8 cellular contexts compared by ENCODE assay signal in the genomic region with DNA sequence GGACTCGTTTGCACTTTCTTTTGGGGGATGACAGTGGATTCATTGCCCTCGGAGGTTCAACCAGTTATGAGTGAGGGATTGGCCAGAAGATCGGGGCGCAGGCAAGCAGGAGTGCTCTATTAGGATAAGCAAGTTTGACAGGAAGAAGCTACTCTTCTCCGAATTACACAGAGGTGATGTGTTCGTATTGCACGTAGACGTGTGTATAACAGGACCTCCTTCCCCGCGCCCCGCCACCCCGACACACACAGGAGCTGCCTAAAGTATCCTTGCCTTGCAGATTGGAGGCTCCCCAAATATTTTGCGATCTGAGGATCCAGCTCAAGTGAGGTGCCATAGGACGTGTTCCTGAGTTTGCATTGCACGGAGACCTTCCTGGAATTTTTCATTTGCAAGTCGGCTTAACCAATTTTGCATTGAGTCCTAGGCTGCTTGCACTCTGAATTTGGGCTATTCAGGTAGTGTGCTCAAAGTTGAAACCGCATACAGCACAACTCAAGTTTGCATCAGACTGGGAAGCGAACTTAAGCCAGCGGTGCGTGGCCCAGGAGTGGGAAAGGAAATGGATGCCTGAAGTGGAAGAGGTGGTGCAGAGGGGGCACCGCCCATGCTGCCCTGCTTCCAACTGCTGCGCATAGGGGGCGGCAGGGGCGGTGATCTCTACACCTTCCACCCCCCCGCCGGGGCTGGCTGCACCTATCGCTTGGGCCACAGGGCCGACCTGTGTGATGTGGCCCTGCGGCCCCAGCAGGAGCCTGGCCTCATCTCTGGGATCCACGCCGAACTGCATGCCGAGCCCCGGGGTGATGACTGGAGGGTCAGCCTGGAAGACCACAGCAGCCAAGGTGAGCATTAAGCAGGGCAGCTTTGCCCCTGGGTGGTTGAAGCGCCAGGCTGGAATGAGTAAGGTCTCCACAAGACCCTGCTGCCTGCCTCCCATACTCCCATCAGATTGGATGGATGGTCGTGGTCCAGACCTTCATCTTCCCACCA.
DNase-seq lines count a peak whose midpoint lies in the region; ATAC-seq and TF ChIP-seq lines count a peak whose summit lies in the region.

No MANE protein-coding gene starts in this region.

- H3K27ac Mint-ChIP-seq in effector memory CD8-positive, alpha-beta T cell = peak overlapping the region; percentile 85 to 93
- no peak overlapping the region for H3K27ac Mint-ChIP-seq in nephron progenitor cell

- peaks cover 26% of the 10 kb centered on the region for H3K79me2 ChIP-seq in SU-DHL-6 (ENCODE audit: insufficient read depth, low read length)

- no peaks in the 10 kb centered on the region for H3K27me3 Mint-ChIP-seq in effector memory CD8-positive, alpha-beta T cell
- H3K27me3 Mint-ChIP-seq in nephron progenitor cell (ENCODE audit: low read depth, poor library complexity) = peaks cover 4% of the 10 kb centered on the region

- peaks cover 13% of the 10 kb centered on the region for H3K36me3 Mint-ChIP-seq in effector memory CD8-positive, alpha-beta T cell (ENCODE audit: insufficient read depth)
- peaks cover 21% of the 10 kb centered on the region for H3K36me3 Mint-ChIP-seq in nephron progenitor cell (ENCODE audit: low read depth)

- H3K9ac ChIP-seq in SU-DHL-6 (ENCODE audit: low read length) = peak overlapping the region; percentile 76

- DNase-seq in EH (ENCODE audit: low read depth) (peak; percentile 40), nephron progenitor cell (peak; percentile 37), KG1 (lab: John Stamatoyannopoulos, UW) (no peak)
- peak in 1 of 3 experiments; percentile 19 for DNase-seq in effector memory CD8-positive, alpha-beta T cell

- H3K27me3 ChIP-seq in SU-DHL-6 (ENCODE audit: low read length) = no peaks in the 10 kb centered on the region

- no peaks in the 10 kb centered on the region for H3K9me2 ChIP-seq in SU-DHL-6 (replicated peaks; ENCODE audit: insufficient read depth, low read length)

- H3K9me3 ChIP-seq in HEK293 (ENCODE audit: control insufficient read depth, insufficient read depth, low read depth, low read length) (no peaks in the 10 kb centered on the region), SU-DHL-6 (ENCODE audit: insufficient read depth, low read length) (no peaks in the 10 kb centered on the region)

- peak overlapping the region; percentile 80 for H3K4me2 ChIP-seq in SU-DHL-6 (ENCODE audit: low read depth, low read length, poor library complexity, severe bottlenecking)

- H3K9me3 Mint-ChIP-seq in effector memory CD8-positive, alpha-beta T cell = no peaks in the 10 kb centered on the region
- no peaks in the 10 kb centered on the region for H3K9me3 Mint-ChIP-seq in nephron progenitor cell

- H3K4me3 Mint-ChIP-seq in effector memory CD8-positive, alpha-beta T cell = peak overlapping the region; percentile 84 to 87
- H3K4me3 Mint-ChIP-seq in nephron progenitor cell = peak overlapping the region; percentile 96

- H3K4me1 ChIP-seq in HEK293 (ENCODE audit: control insufficient read depth, insufficient read depth, low read length) = peaks cover 9% of the 10 kb centered on the region

- CTCF ChIA-PET in HEK293 (lab: Yijun Ruan, JAX) = interaction anchor here (0.6 to 2.0 kb wide), 18 partner anchors 14 to 676 kb away, joined by 3 to 11 read pairs (median 4); partner anchors contain the start of gene PSORS1C2

- POLR2A ChIA-PET in HEK293 (lab: Yijun Ruan, JAX) = interaction anchor here (0.6 to 1.6 kb wide), 13 partner anchors 13 to 542 kb away, joined by 3 to 7 read pairs (median 3); partner anchors contain the start of genes HLA-B, MRPS18B and PPP1R10

- H2AFZ ChIP-seq in SU-DHL-6 (ENCODE audit: low read depth, low read length, severe bottlenecking) = peak overlapping the region; percentile 47

- H4K20me1 ChIP-seq in SU-DHL-6 (ENCODE audit: low read depth, low read length) = peaks cover 3% of the 10 kb centered on the region; the same call in 1 of the 2 replicates

- peaks cover 15 to 27% of the 10 kb centered on the region in 2 donors for H3K4me1 Mint-ChIP-seq in effector memory CD8-positive, alpha-beta T cell (ENCODE audit: low read depth in 2 of 2)
- peaks cover 58% of the 10 kb centered on the region for H3K4me1 Mint-ChIP-seq in nephron progenitor cell

- H3K27ac ChIP-seq in HEK293 (ENCODE audit: extremely low read depth, low read depth, low read length) (peak overlapping the region; percentile 70), SU-DHL-6 (ENCODE audit: low read depth, low read length) (peak overlapping the region; percentile 60)

- no peak for ATAC-seq in effector memory CD8-positive, alpha-beta T cell (replicated peaks)
- ATAC-seq in GM19467 (IDR thresholded peaks at IDR 0.05; ENCODE audit: unreplicated experiment) (no peak), GM21381 (IDR thresholded peaks at IDR 0.05; ENCODE audit: unreplicated experiment) (no peak)

- 0 out of 2 replicates have a peak, but pooled peaks cover 5% of the 10 kb centered on the region for H3F3A ChIP-seq in SU-DHL-6 (ENCODE audit: insufficient read depth)

- TF ChIP-seq CTCF in HEK293 (tag by site-specific recombination; IDR thresholded peaks at IDR 0.05) (peak; percentile 87), SU-DHL-6 (IDR thresholded peaks at IDR 0.05; ENCODE audit: insufficient read depth, low read length, poor library complexity, severe bottlenecking) (peak; percentile 28), nephron progenitor cell (IDR thresholded peaks at IDR 0.05) (no peak)

- peaks cover 23 to 69% of the 10 kb centered on the region in 2 experiments for H3K36me3 ChIP-seq in HEK293 (ENCODE audit: control insufficient read depth in 2 of 2, insufficient read depth in 1 of 2, low read length in 2 of 2)
- H3K36me3 ChIP-seq in SU-DHL-6 (ENCODE audit: low read length) = peaks cover 14% of the 10 kb centered on the region; the same call in 1 of the 2 replicates

- peak overlapping the region; percentile 62 for H3K4me3 ChIP-seq in HEK293 (ENCODE audit: low read depth, low read length)
- H3K4me3 ChIP-seq in SU-DHL-6 (ENCODE audit: insufficient read depth, low read length, poor library complexity, severe bottlenecking) = peak overlapping the region; percentile 85

TF ChIP-seq in HEK293, 187 proteins besides CTCF, POLR2A, EP300 and RAD21 (continues in another document):
- TF ChIP-seq ZNF561 (tag by site-specific recombination; IDR thresholded peaks at IDR 0.05; ENCODE audit: borderline replicate concordance) (0 out of 2 replicates have a peak, but pooled peaks have one; percentile 19), ZFP41 (tag by site-specific recombination; IDR thresholded peaks at IDR 0.05; ENCODE audit: borderline replicate concordance) (no peak), SP3 (tag by site-specific recombination; IDR thresholded peaks at IDR 0.05) (peak; percentile 86), ZNF76 (tag by site-specific recombination; IDR thresholded peaks at IDR 0.05; ENCODE audit: borderline replicate concordance, low read depth) (peak; percentile 51; the same call in 1 of the 2 replicates), ZNF660 (tag by site-specific recombination; IDR thresholded peaks at IDR 0.05) (0 out of 2 replicates have a peak, but pooled peaks have one; percentile 18), KLF9 (tag by site-specific recombination; IDR thresholded peaks at IDR 0.05; ENCODE audit: low read depth) (peak; percentile 53; the same call in 1 of the 2 replicates), ZIC2 (tag by site-specific recombination; IDR thresholded peaks at IDR 0.05) (peak; percentile 91), ZBTB8A (tag by site-specific recombination; IDR thresholded peaks at IDR 0.05) (peak; percentile 37; the same call in 1 of the 2 replicates), YY1 (tag by site-specific recombination; IDR thresholded peaks at IDR 0.05) (peak; percentile 58; the same call in 1 of the 2 replicates), KLF7 (tag by site-specific recombination; IDR thresholded peaks at IDR 0.05; ENCODE audit: borderline replicate concordance) (peak; percentile 87; the same call in 1 of the 2 replicates), ZBTB17 (tag by site-specific recombination; IDR thresholded peaks at IDR 0.05) (peak; percentile 91), ZNF513 (tag by site-specific recombination; IDR thresholded peaks at IDR 0.05) (no peak), KLF17 (tag by site-specific recombination; IDR thresholded peaks at IDR 0.05) (0 out of 2 replicates have a peak, but pooled peaks have one; percentile 17)
- TF ChIP-seq, protein P1, sequence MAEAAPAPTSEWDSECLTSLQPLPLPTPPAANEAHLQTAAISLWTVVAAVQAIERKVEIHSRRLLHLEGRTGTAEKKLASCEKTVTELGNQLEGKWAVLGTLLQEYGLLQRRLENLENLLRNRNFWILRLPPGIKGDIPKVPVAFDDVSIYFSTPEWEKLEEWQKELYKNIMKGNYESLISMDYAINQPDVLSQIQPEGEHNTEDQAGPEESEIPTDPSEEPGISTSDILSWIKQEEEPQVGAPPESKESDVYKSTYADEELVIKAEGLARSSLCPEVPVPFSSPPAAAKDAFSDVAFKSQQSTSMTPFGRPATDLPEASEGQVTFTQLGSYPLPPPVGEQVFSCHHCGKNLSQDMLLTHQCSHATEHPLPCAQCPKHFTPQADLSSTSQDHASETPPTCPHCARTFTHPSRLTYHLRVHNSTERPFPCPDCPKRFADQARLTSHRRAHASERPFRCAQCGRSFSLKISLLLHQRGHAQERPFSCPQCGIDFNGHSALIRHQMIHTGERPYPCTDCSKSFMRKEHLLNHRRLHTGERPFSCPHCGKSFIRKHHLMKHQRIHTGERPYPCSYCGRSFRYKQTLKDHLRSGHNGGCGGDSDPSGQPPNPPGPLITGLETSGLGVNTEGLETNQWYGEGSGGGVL (tag by site-specific recombination; IDR thresholded peaks at IDR 0.05) = peak; percentile 84
